Comparison of ENCODE assay signal across 19 cellular contexts in the genomic region with DNA sequence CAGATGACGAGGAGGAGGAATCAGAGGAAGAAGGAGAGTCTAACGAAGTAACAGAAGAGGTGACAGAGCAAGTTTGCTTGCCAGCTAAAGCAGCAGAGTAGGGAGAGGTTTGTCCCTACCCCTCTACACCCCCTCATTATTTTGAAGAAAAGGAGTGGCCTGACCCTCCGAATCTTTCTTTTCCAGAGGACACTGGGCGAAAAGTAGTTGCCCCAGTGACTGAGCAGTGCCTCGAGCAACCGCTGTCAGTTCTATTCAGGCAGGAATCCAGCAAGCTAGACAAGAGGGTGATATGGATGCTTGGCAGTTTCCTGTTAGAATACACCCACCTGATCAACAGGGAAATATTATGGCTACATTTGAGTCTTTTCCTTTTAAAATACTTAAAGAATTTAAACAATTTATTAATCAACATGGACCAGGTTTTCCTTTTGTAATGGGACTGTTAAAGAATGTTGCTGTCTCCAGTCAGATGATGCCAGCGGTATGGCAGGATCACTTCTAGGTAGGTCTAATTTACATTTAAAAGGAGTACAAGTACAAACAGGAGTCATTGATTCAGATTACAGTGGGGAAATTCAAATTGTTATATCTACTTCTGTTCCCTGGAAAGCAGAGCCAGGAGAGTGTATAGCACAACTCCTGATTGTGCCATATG.
"Had no signal": no experiment of that assay in that cellular context is flagged by ENCODE, and none has a peak within 500 bp of the region (broad histone marks: within the 10 kb centered on the region; RNA-seq: fewer than 3 reads in every experiment).

No MANE protein-coding gene starts in this region.

- H3K4me3 ChIP-seq: breast epithelium, gastrocnemius medialis, heart left ventricle, left lung, thyroid gland, uterus had no signal

- H3K36me3 ChIP-seq: breast epithelium, gastrocnemius medialis, heart left ventricle, left lung, thyroid gland, uterus had no signal

- H3K27me3 Mint-ChIP-seq: activated CD8-positive, alpha-beta T cell treated with anti-CD3 and anti-CD28 coated beads for 36 hours; activated naive CD8-positive, alpha-beta T cell; dendritic cell treated with granulocyte-macrophage colony-stimulating factor and Interleukin-4, amounts not matched to agents 40 ng/mL and 50 ng/mL, for 4 days had no signal

- H3K27me3 ChIP-seq: breast epithelium, gastrocnemius medialis, heart left ventricle, left lung, thyroid gland, uterus had no signal

- H3K27ac Mint-ChIP-seq: activated T-cell treated with anti-CD3 and anti-CD28 coated beads, Interleukin-2, amount 50 U/mL, for 72 hours; dendritic cell treated with granulocyte-macrophage colony-stimulating factor and Interleukin-4, amounts not matched to agents 40 ng/mL and 50 ng/mL, for 4 days; natural killer cell; stimulated activated memory B cell treated with anti-CD40 and anti-IgM and Interleukin-4, amounts not matched to agents 10 μg/mL and 1 μg/mL and 100 μg/mL, for 72 hours had no signal

- H3K27ac ChIP-seq: breast epithelium, epithelial cell of prostate, gastrocnemius medialis, heart left ventricle, left lung, thyroid gland, uterus had no signal

- ATAC-seq: activated CD8-positive, alpha-beta T cell treated with anti-CD3 and anti-CD28 coated beads for 36 hours; activated T-cell treated with anti-CD3 and anti-CD28 coated beads, Interleukin-2, amount 50 U/mL, for 72 hours; gastrocnemius medialis; heart left ventricle; left lung; natural killer cell; stimulated activated memory B cell treated with anti-CD40 and anti-IgM and Interleukin-4, amounts not matched to agents 10 μg/mL and 1 μg/mL and 100 μg/mL, for 72 hours had no signal

- H3K4me1 ChIP-seq: breast epithelium, gastrocnemius medialis, heart left ventricle, left lung, thyroid gland, uterus had no signal

- H3K4me3 Mint-ChIP-seq: activated CD8-positive, alpha-beta T cell treated with anti-CD3 and anti-CD28 coated beads for 36 hours; activated naive CD8-positive, alpha-beta T cell; dendritic cell treated with granulocyte-macrophage colony-stimulating factor and Interleukin-4, amounts not matched to agents 40 ng/mL and 50 ng/mL, for 4 days; natural killer cell; stimulated activated memory B cell treated with anti-CD40 and anti-IgM and Interleukin-4, amounts not matched to agents 10 μg/mL and 1 μg/mL and 100 μg/mL, for 72 hours had no signal

- H3K9me3 ChIP-seq: breast epithelium, gastrocnemius medialis, heart left ventricle, left lung, thyroid gland, uterus had no signal

- H3K36me3 Mint-ChIP-seq: activated naive CD8-positive, alpha-beta T cell; natural killer cell; stimulated activated memory B cell treated with anti-CD40 and anti-IgM and Interleukin-4, amounts not matched to agents 10 μg/mL and 1 μg/mL and 100 μg/mL, for 72 hours had no signal

- FAIRE-seq: islet of Langerhans had no signal

- H3K4me1 Mint-ChIP-seq: stimulated activated memory B cell treated with anti-CD40 and anti-IgM and Interleukin-4, amounts not matched to agents 10 μg/mL and 1 μg/mL and 100 μg/mL, for 72 hours had no signal

- H3K9me3 Mint-ChIP-seq: activated CD8-positive, alpha-beta T cell treated with anti-CD3 and anti-CD28 coated beads for 36 hours; activated T-cell treated with anti-CD3 and anti-CD28 coated beads, Interleukin-2, amount 50 U/mL, for 72 hours; dendritic cell treated with granulocyte-macrophage colony-stimulating factor and Interleukin-4, amounts not matched to agents 40 ng/mL and 50 ng/mL, for 4 days; natural killer cell; stimulated activated memory B cell treated with anti-CD40 and anti-IgM and Interleukin-4, amounts not matched to agents 10 μg/mL and 1 μg/mL and 100 μg/mL, for 72 hours had no signal

- DNase-seq: activated CD8-positive, alpha-beta T cell treated with anti-CD3 and anti-CD28 coated beads for 36 hours; activated gamma-delta T cell; activated T-cell treated with anti-CD3 and anti-CD28 coated beads, Interleukin-2, amount 50 U/mL, for 72 hours; anterior cingulate cortex; cerebellar nuclear complex; effector memory CD4-positive, alpha-beta T cell; gastrocnemius medialis; heart left ventricle; left lung; mammary epithelial cell; natural killer cell; thyroid gland; uterus had no signal
